Comparison of ENCODE assay signal across 12 cellular contexts in genomic region chr11:125170001-125170405, GRCh38. TPM values are rescaled to one million over a fixed set of nuclear protein-coding genes. Genes with fewer than 3 reads are reported as not detected.
DNase-seq lines count a peak whose midpoint lies in the region; TF ChIP-seq lines count a peak whose summit lies in the region.
"Had no signal": no experiment of that assay in that cellular context is flagged by ENCODE, and none has a peak within 500 bp of the region (broad histone marks: within the 10 kb centered on the region; RNA-seq: fewer than 3 reads in every experiment).

No MANE protein-coding gene starts in this region.

- peaks cover 2% of the 10 kb centered on the region for H3K9me3 Mint-ChIP-seq in glutamatergic neuron (ENCODE audit: unreplicated experiment)
- no peaks in the 10 kb centered on the region for H3K9me3 Mint-ChIP-seq in nephron
- no peaks in the 10 kb centered on the region for H3K9me3 Mint-ChIP-seq in type B pancreatic cell
- H3K9me3 Mint-ChIP-seq in T-helper 2 cell treated with Interferon-gamma antibody and Interleukin-4, amounts not matched to agents 5 μg/mL and 100 μg/mL, for 36 hours, result no peaks in the 10 kb centered on the region

- no peaks in the 10 kb centered on the region for H3K36me3 ChIP-seq in WERI-Rb-1

- H3K27me3 ChIP-seq in WERI-Rb-1 (ENCODE audit: insufficient read depth, low read depth, severe bottlenecking), result no peaks in the 10 kb centered on the region

- TF ChIP-seq CTCF in WERI-Rb-1 (IDR thresholded peaks at IDR 0.05; ENCODE audit: low read depth, low read length) (no peak), glutamatergic neuron (IDR thresholded peaks at IDR 0.05; ENCODE audit: partially characterized antibody, unreplicated experiment) (no peak), nephron (IDR thresholded peaks at IDR 0.05; ENCODE audit: unreplicated experiment in 3 of 3) (no peak), type B pancreatic cell (conservative IDR thresholded peaks at IDR 0.05) (no peak)

- H3K9me3 ChIP-seq in WERI-Rb-1 (ENCODE audit: severe bottlenecking), result no peaks in the 10 kb centered on the region

- H3K27ac Mint-ChIP-seq in glutamatergic neuron (ENCODE audit: unreplicated experiment) (peak overlapping the region; percentile 78), nephron (peak overlapping the region; percentile 99), type B pancreatic cell (peak overlapping the region; percentile 20)
- no peak overlapping the region for H3K27ac Mint-ChIP-seq in T-helper 2 cell treated with Interferon-gamma antibody and Interleukin-4, amounts not matched to agents 5 μg/mL and 100 μg/mL, for 36 hours

- peak overlapping the region; percentile 60 for H3K4me3 Mint-ChIP-seq in glutamatergic neuron (ENCODE audit: unreplicated experiment)
- peak overlapping the region; percentile 77 to 97 (median 79) for H3K4me3 Mint-ChIP-seq in nephron
- peak overlapping the region; percentile 43 for H3K4me3 Mint-ChIP-seq in type B pancreatic cell
- H3K4me3 Mint-ChIP-seq in T-helper 2 cell treated with Interferon-gamma antibody and Interleukin-4, amounts not matched to agents 5 μg/mL and 100 μg/mL, for 36 hours, result no peak overlapping the region

- H3K4me3 ChIP-seq in WERI-Rb-1 (ENCODE audit: low read depth, low read length), result peak overlapping the region; percentile 8
- H3K4me3 ChIP-seq: GM12878 had no signal

- peaks cover 14% of the 10 kb centered on the region for H3K27me3 Mint-ChIP-seq in glutamatergic neuron (ENCODE audit: unreplicated experiment)
- H3K27me3 Mint-ChIP-seq in nephron (ENCODE audit: low read depth), result peaks cover 3% of the 10 kb centered on the region
- H3K27me3 Mint-ChIP-seq in type B pancreatic cell, result peaks cover 54% of the 10 kb centered on the region
- peaks cover 54% of the 10 kb centered on the region for H3K27me3 Mint-ChIP-seq in T-helper 2 cell treated with Interferon-gamma antibody and Interleukin-4, amounts not matched to agents 5 μg/mL and 100 μg/mL, for 36 hours (ENCODE audit: low read depth)

- H3K36me3 Mint-ChIP-seq in glutamatergic neuron (ENCODE audit: unreplicated experiment) (no peaks in the 10 kb centered on the region), nephron (ENCODE audit: low read depth) (peaks cover 4% of the 10 kb centered on the region), type B pancreatic cell (no peaks in the 10 kb centered on the region)
- H3K36me3 Mint-ChIP-seq in T-helper 2 cell treated with Interferon-gamma antibody and Interleukin-4, amounts not matched to agents 5 μg/mL and 100 μg/mL, for 36 hours (ENCODE audit: low read depth), result no peaks in the 10 kb centered on the region

- H3K4me1 Mint-ChIP-seq in glutamatergic neuron (ENCODE audit: low read depth, unreplicated experiment) (peaks cover 48% of the 10 kb centered on the region), nephron (peaks cover 76% of the 10 kb centered on the region), type B pancreatic cell (ENCODE audit: unreplicated experiment) (peaks cover 47% of the 10 kb centered on the region)
- H3K4me1 Mint-ChIP-seq in T-helper 2 cell treated with Interferon-gamma antibody and Interleukin-4, amounts not matched to agents 5 μg/mL and 100 μg/mL, for 36 hours (ENCODE audit: low read depth), result peaks cover 5% of the 10 kb centered on the region

- peak overlapping the region; percentile 69 for H3K27ac ChIP-seq in WERI-Rb-1

- DNase-seq in WERI-Rb-1 (peak; percentile 69), glutamatergic neuron (no peak), type B pancreatic cell (ENCODE audit: extremely low spot score, unreplicated experiment) (no peak), CD1c-positive myeloid dendritic cell (ENCODE audit: extremely low spot score) (no peak), NCI-H748 treated with DMSO at 0.1 percent for 48 hours (lab: John Stamatoyannopoulos, UW) (no peak), NCI-H1048 (lab: John Stamatoyannopoulos, UW) (no peak)
- DNase-seq in T-helper 2 cell treated with Interferon-gamma antibody and Interleukin-4, amounts not matched to agents 5 μg/mL and 100 μg/mL, for 36 hours (ENCODE audit: low spot score), result no peak
- DNase-seq: cerebellar nuclear complex, NCI-H1105, T1000 had no signal

RNA-seq across cellular contexts. Expression of gene PKNOX2, which starts 5.5 kb away (rescaled TPM):
- total RNA-seq in glutamatergic neuron (ENCODE audit: unreplicated experiment) (8.7 TPM), type B pancreatic cell (ENCODE audit: low replicate concordance) (0.95 and 15.3 TPM in 2 replicates)
- total RNA-seq: GM12878 had no signal

RNA-seq across cellular contexts. Expression of gene TMEM218, which starts 58.6 kb away (rescaled TPM):
- 15.8 TPM for total RNA-seq in glutamatergic neuron (ENCODE audit: unreplicated experiment)
- total RNA-seq in type B pancreatic cell (ENCODE audit: low replicate concordance), result 17.2 and 33.2 TPM in 2 replicates
